ENCODE assay signal across 1 cellular context in genomic region chr10:68106656-68107055, GRCh38.
A peak's percentile ranks its signal among the peaks of the same experiment; 100 is the strongest.
TF ChIP-seq lines count a peak whose summit lies in the region.

No MANE protein-coding gene starts in this region.

TF ChIP-seq in IMR-90, 13 proteins besides CTCF, POLR2A, EP300 and RAD21:
- TF ChIP-seq BHLHE40 (IDR thresholded peaks at IDR 0.05; ENCODE audit: low read depth, low read length) (0 out of 2 replicates have a peak, but pooled peaks have one; percentile 36), ELK1 (IDR thresholded peaks at IDR 0.05; ENCODE audit: borderline replicate concordance, low read depth, low read length) (no peak), MXI1 (IDR thresholded peaks at IDR 0.05; ENCODE audit: borderline replicate concordance, low read depth, low read length) (peak; percentile 43; the same call in 1 of the 2 replicates), RCOR1 (IDR thresholded peaks at IDR 0.05; ENCODE audit: insufficient replicate concordance, low read length) (no peak), USF2 (IDR thresholded peaks at IDR 0.05; ENCODE audit: low read depth, low read length) (peak; percentile 58)
